8 cellular contexts compared by ENCODE assay signal in the genomic region with DNA sequence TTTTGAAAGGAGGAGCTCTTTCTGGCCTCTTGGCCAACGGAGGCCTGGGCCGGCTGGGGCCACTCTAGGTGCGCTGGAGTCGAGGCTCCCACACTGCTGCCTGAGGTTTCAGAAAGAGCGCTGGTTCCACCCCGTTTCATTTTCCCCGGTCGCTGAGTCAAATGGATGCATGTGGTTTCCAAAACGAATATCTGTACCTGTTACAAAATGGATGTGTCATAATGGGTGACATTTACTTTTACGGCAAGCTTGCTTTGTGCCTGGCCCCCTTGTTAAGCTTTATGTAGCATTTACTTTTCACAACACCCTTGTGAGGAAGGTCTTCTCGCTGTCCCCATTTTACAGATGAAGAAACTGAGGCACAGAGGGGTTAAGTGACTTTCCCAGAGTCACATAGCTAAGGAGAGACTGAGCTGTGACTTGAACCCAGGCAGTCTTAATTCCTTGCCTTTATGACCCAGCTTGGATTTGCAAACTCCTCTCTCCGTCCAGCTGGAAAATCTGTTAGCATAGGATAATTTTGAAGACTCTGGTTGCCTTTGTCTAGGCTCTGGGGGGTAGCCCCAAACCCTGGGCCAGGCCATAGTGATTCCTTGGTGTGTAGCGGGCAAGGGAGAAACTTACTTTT. TPM values are rescaled to one million over a fixed set of nuclear protein-coding genes. Genes with fewer than 3 reads are reported as not detected.
DNase-seq lines count a peak whose midpoint lies in the region; ATAC-seq and TF ChIP-seq lines count a peak whose summit lies in the region.

No MANE protein-coding gene starts in this region.

- H3K36me3 Mint-ChIP-seq in activated naive CD8-positive, alpha-beta T cell treated with anti-CD3 and anti-CD28 coated beads for 36 hours, result peaks cover 41% of the 10 kb centered on the region

- peak overlapping the region; percentile 67 for H3K4me3 Mint-ChIP-seq in activated naive CD8-positive, alpha-beta T cell treated with anti-CD3 and anti-CD28 coated beads for 36 hours

- peak overlapping the region; percentile 97 for H3K27ac Mint-ChIP-seq in activated naive CD8-positive, alpha-beta T cell treated with anti-CD3 and anti-CD28 coated beads for 36 hours

- TF ChIP-seq POLR2A in NB4 (IDR thresholded peaks at IDR 0.05; ENCODE audit: extremely low read depth, insufficient read length), result no peak

- no peak for TF ChIP-seq CTCF in GM12864 (IDR thresholded peaks at IDR 0.05; ENCODE audit: low read depth, low read length, missing control alignments)
- no peak for TF ChIP-seq CTCF in NB4 (IDR thresholded peaks at IDR 0.05; ENCODE audit: low read depth, low read length)

- H3K27me3 Mint-ChIP-seq in activated naive CD8-positive, alpha-beta T cell treated with anti-CD3 and anti-CD28 coated beads for 36 hours, result no peaks in the 10 kb centered on the region

- no peaks in the 10 kb centered on the region for H3K9me3 Mint-ChIP-seq in activated naive CD8-positive, alpha-beta T cell treated with anti-CD3 and anti-CD28 coated beads for 36 hours

- peaks cover 78% of the 10 kb centered on the region for H3K4me1 Mint-ChIP-seq in activated naive CD8-positive, alpha-beta T cell treated with anti-CD3 and anti-CD28 coated beads for 36 hours

- ATAC-seq in GM21619 (IDR thresholded peaks at IDR 0.05; ENCODE audit: unreplicated experiment), result peak; percentile 61

- peak overlapping the region; percentile 24 for H3K4me3 ChIP-seq in GM12864 (ENCODE audit: low read depth, low read length)
- no peak overlapping the region for H3K4me3 ChIP-seq in NB4 (ENCODE audit: low read depth, low read length)

- DNase-seq in GM12864 (ENCODE audit: low read depth) (peak; percentile 83), NB4 (ENCODE audit: low read depth) (peak; percentile 82), hypothalamus (lab: John Stamatoyannopoulos, UW) (no peak), nucleus accumbens (lab: John Stamatoyannopoulos, UW) (no peak)
- DNase-seq in activated naive CD8-positive, alpha-beta T cell treated with anti-CD3 and anti-CD28 coated beads for 36 hours, result peak; percentile 85
- peak; percentile 66 to 80 (median 70) for DNase-seq in stimulated activated CD4-positive, alpha-beta T cell treated with anti-CD3 and anti-CD28 coated beads, TNF-alpha, amount 100 ng/mL, for 24 hours (ENCODE audit: low read depth in 3 of 3)
- no peak for DNase-seq in effector CD4-positive, alpha-beta T cell

RNA-seq across cellular contexts. Expression of a gene that starts 10.6 kb away (rescaled TPM):
- total RNA-seq in activated naive CD8-positive, alpha-beta T cell treated with anti-CD3 and anti-CD28 coated beads for 36 hours, result 10 to 100 TPM; 58.9 to 62.5 TPM

Comparison
In these comparisons a context has a peak if more than half of its experiments do, and no peak if none do; other contexts are left out.
1. DNase-seq: peak in GM12864 (single experiment), NB4 (single experiment), activated naive CD8-positive, alpha-beta T cell treated with anti-CD3 and anti-CD28 coated beads for 36 hours (single experiment) and stimulated activated CD4-positive, alpha-beta T cell treated with anti-CD3 and anti-CD28 coated beads, TNF-alpha, amount 100 ng/mL, for 24 hours (3 of 3); none in hypothalamus (0 of 51), nucleus accumbens (0 of 56) and effector CD4-positive, alpha-beta T cell (single experiment).